Comparison of ENCODE assay signal across 9 cellular contexts in genomic region chr7:85021090-85021704, GRCh38.
DNase-seq lines count a peak whose midpoint lies in the region; ATAC-seq, FAIRE-seq and TF ChIP-seq lines count a peak whose summit lies in the region.
"Had no signal": no experiment of that assay in that cellular context is flagged by ENCODE, and none has a peak within 500 bp of the region (broad histone marks: within the 10 kb centered on the region; RNA-seq: fewer than 3 reads in every experiment).

No MANE protein-coding gene starts in this region.

- no peaks in the 10 kb centered on the region for H3K9me3 ChIP-seq in HepG2 (ENCODE audit: low read length)
- no peaks in the 10 kb centered on the region for H3K9me3 ChIP-seq in spleen

- H2AFZ ChIP-seq in HepG2 (ENCODE audit: low read length) = no peak overlapping the region

- H3K9ac ChIP-seq in HepG2 (ENCODE audit: insufficient read depth, low read depth, low read length) = no peak overlapping the region

- in situ Hi-C loops in HepG2 (cut with HindIII; ENCODE audit: extremely low pct_ligation_motif_present, low pct_unique_long_range_greater_than_20kb) = loop anchor here (5.0 to 25.0 kb wide), 4 partner anchors 104 to 1084 kb away; no protein-coding TSS in a partner anchor

- no peak overlapping the region for H3K27ac ChIP-seq in HepG2 (ENCODE audit: extremely low read length, insufficient read depth, low read length)
- H3K27ac ChIP-seq in spleen = no peak overlapping the region

- DNase-seq in AG10803 (ENCODE audit: low read depth) (peak; percentile 34), amniotic epithelial cell (ENCODE audit: low read depth) (peak; percentile 32), HepG2 (ENCODE audit: low spot score) (no peak), left colon (no peak), spleen (no peak)
- DNase-seq: NCI-H526 treated with DMSO at 0.1 percent for 48 hours had no signal

- no peak for ATAC-seq in HepG2
- ATAC-seq in HG02678 (IDR thresholded peaks at IDR 0.05; ENCODE audit: unreplicated experiment) = no peak
- ATAC-seq in HG03342 (IDR thresholded peaks at IDR 0.05; ENCODE audit: unreplicated experiment) = no peak
- no peak for ATAC-seq in left colon

- no peaks in the 10 kb centered on the region for H4K20me1 ChIP-seq in HepG2 (ENCODE audit: insufficient read depth, low read length)

- H3K27me3 ChIP-seq in HepG2 (ENCODE audit: control insufficient read depth in 1 of 2, insufficient read depth in 2 of 2, low read length in 2 of 2) (no peaks in the 10 kb centered on the region), spleen (replicated peaks in 1 of 7) (no peaks in the 10 kb centered on the region)

- no peak for TF ChIP-seq EP300 in Ishikawa (IDR thresholded peaks at IDR 0.05; ENCODE audit: borderline replicate concordance)
- no peak for TF ChIP-seq EP300 in HepG2 (IDR thresholded peaks at IDR 0.05; ENCODE audit: low read depth in 2 of 2, low read length in 2 of 2)
- no peak for TF ChIP-seq EP300 in HepG2 (CRISPR knock-in tag; IDR thresholded peaks at IDR 0.05; ENCODE audit: borderline replicate concordance)

- TF ChIP-seq RAD21 in Ishikawa (IDR thresholded peaks at IDR 0.05; ENCODE audit: low read depth) (peak; percentile 81), HepG2 (CRISPR knock-in tag; IDR thresholded peaks at IDR 0.05) (no peak)

- no TSS peak for BruUV-seq in HepG2 (replicated peaks; lab: Mats Ljungman, UMichigan)

- CTCF ChIA-PET in HepG2 (lab: Yijun Ruan, JAX; ENCODE audit: low intra/inter-chr PET ratio, low total read pairs) = interaction anchor here (2.6 to 3.5 kb wide), 2 partner anchors 1045 to 1085 kb away, joined by 25 to 31 read pairs; no protein-coding TSS in a partner anchor

- H3K4me2 ChIP-seq in HepG2 (ENCODE audit: low read depth, low read length) = no peak overlapping the region

- TF ChIP-seq CTCF in AG10803 (conservative IDR thresholded peaks at IDR 0.05; ENCODE audit: low read length) (peak; percentile 83), HepG2 (CRISPR knock-in tag; IDR thresholded peaks at IDR 0.05) (peak; percentile 31; the same call in 1 of the 2 replicates), spleen (IDR thresholded peaks at IDR 0.05 in 8 of 11, conservative IDR thresholded peaks at IDR 0.05 in 3 of 11) (no peak)

- POLR2A ChIA-PET in HepG2 (lab: Yijun Ruan, JAX) = no interaction called here

- no peaks in the 10 kb centered on the region for H3K36me3 ChIP-seq in HepG2 (replicated peaks in 1 of 2; ENCODE audit: control insufficient read depth in 1 of 2, insufficient read depth in 2 of 2, low read length in 2 of 2)
- H3K36me3 ChIP-seq in spleen = no peaks in the 10 kb centered on the region

- no peak for FAIRE-seq in HepG2 (lab: Jason Lieb, UNC)

- H3K4me1 ChIP-seq in HepG2 (ENCODE audit: insufficient read depth, low read length) (no peaks in the 10 kb centered on the region), spleen (no peaks in the 10 kb centered on the region)

- no peak for TF ChIP-seq POLR2A in HepG2 (IDR thresholded peaks at IDR 0.05; ENCODE audit: insufficient read depth in 1 of 2, low read depth in 2 of 2, low read length in 2 of 2)
- no peak for TF ChIP-seq POLR2A in spleen (IDR thresholded peaks at IDR 0.05)

- H3K4me3 ChIP-seq in AG10803 (ENCODE audit: low read length) = no peak overlapping the region
- no peak overlapping the region for H3K4me3 ChIP-seq in HepG2 (replicated peaks in 1 of 3; ENCODE audit: insufficient read depth in 1 of 3, low read depth in 2 of 3, low read length in 3 of 3)
- H3K4me3 ChIP-seq in spleen = no peak overlapping the region

- no peaks in the 10 kb centered on the region for H3K79me2 ChIP-seq in HepG2 (ENCODE audit: insufficient read depth, low read length)

- intact Hi-C loops in HepG2 (cut with micrococcal nuclease; ENCODE audit: unreplicated experiment) (no loop called here), left colon (cut with DNase I, micrococcal nuclease) (loop anchor here in 1 of 2 donors (5.0 kb wide), 1 partner anchor 1044 kb away; no protein-coding TSS in a partner anchor), spleen (cut with DNase I; ENCODE audit: low total_unique reads) (no loop called here)

- 24% methylated on average over 4 of the region's 4 CpGs for WGBS in HepG2 (ENCODE audit: low lambda C conversion rate)
- 86 to 93% (median 90%) methylated on average over 4 of the region's 4 CpGs for WGBS in spleen, 5 donors

TF ChIP-seq in Ishikawa, 13 proteins besides CTCF, POLR2A, EP300 and RAD21:
- TF ChIP-seq EGR1 (IDR thresholded peaks at IDR 0.05) (no peak), NFIC (IDR thresholded peaks at IDR 0.05) (no peak), CEBPB (IDR thresholded peaks at IDR 0.05) (no peak), TEAD4 (IDR thresholded peaks at IDR 0.05) (no peak), CREB1 (IDR thresholded peaks at IDR 0.05; ENCODE audit: low read depth) (no peak), TAF1 (IDR thresholded peaks at IDR 0.05; ENCODE audit: low read depth) (no peak)
- TF ChIP-seq, protein P1, sequence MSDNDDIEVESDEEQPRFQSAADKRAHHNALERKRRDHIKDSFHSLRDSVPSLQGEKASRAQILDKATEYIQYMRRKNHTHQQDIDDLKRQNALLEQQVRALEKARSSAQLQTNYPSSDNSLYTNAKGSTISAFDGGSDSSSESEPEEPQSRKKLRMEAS (IDR thresholded peaks at IDR 0.05) = no peak

TF ChIP-seq in HepG2, 621 proteins besides CTCF, POLR2A, EP300 and RAD21:
- no peak for TF ChIP-seq XBP1 (CRISPR knock-in tag; IDR thresholded peaks at IDR 0.05)
- peak; percentile 45 for TF ChIP-seq STAG1 (CRISPR knock-in tag; IDR thresholded peaks at IDR 0.05)
- no peak for TF ChIP-seq PHB2 (IDR thresholded peaks at IDR 0.05; ENCODE audit: partially characterized antibody)
- TF ChIP-seq ZBTB38 (CRISPR knock-in tag; IDR thresholded peaks at IDR 0.05) = no peak
TF ChIP-seq in HepG2: peak in this region for 1.

Comparison
In these comparisons a context has a peak if more than half of its experiments do, and no peak if none do; other contexts are left out.
1. DNase-seq: peak in AG10803 (single experiment) and amniotic epithelial cell (single experiment); none in HepG2 (single experiment), left colon (0 of 2) and spleen (single experiment).
2. CTCF ChIP-seq: peak in AG10803 (single experiment) and HepG2 (single experiment); none in spleen (0 of 11).